Comparison of ENCODE assay signal across 1 cellular context in the genomic region with DNA sequence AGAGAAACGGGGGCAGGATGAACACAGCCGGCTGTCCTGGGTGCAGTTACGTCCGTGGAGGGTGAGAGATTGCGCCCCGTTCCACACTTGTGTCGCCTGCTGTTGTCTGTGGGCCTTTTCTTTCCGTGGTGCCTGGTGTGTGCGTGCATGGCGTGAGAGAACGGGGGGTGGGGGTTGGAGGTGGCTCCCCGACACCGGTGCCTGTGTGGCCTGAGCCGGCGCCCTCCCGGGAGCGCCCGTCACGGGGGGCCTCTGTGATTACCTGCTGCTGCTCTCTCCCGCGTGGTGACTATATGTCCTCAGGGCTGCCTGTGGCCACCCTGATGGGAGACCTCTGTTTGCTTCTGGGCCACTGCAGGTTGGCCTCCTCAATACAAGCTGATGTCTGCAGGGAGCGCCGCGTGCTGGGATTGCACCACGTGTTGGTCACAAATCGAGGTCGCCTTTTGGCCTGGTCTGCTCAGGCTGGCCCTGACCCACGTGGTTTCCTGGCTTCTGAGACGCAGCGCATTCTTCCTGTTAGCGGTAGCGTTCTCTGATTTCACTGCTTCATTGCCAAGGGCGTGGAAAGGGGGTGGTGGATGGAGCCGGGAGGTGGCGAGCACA.
TF ChIP-seq lines count a peak whose summit lies in the region.

No MANE protein-coding gene starts in this region.

TF ChIP-seq in HepG2, 621 proteins besides CTCF, POLR2A, EP300 and RAD21:
- TF ChIP-seq TSC22D2 (CRISPR knock-in tag; IDR thresholded peaks at IDR 0.05; ENCODE audit: borderline replicate concordance) (no peak), ZNF780A (CRISPR knock-in tag; IDR thresholded peaks at IDR 0.05) (no peak), POLR2AphosphoS5 (IDR thresholded peaks at IDR 0.05; ENCODE audit: low read depth, low read length) (no peak), MED13 (CRISPR knock-in tag; IDR thresholded peaks at IDR 0.05) (no peak), ZNF616 (CRISPR knock-in tag; IDR thresholded peaks at IDR 0.05; ENCODE audit: low read depth) (no peak)
- TF ChIP-seq, protein P1, sequence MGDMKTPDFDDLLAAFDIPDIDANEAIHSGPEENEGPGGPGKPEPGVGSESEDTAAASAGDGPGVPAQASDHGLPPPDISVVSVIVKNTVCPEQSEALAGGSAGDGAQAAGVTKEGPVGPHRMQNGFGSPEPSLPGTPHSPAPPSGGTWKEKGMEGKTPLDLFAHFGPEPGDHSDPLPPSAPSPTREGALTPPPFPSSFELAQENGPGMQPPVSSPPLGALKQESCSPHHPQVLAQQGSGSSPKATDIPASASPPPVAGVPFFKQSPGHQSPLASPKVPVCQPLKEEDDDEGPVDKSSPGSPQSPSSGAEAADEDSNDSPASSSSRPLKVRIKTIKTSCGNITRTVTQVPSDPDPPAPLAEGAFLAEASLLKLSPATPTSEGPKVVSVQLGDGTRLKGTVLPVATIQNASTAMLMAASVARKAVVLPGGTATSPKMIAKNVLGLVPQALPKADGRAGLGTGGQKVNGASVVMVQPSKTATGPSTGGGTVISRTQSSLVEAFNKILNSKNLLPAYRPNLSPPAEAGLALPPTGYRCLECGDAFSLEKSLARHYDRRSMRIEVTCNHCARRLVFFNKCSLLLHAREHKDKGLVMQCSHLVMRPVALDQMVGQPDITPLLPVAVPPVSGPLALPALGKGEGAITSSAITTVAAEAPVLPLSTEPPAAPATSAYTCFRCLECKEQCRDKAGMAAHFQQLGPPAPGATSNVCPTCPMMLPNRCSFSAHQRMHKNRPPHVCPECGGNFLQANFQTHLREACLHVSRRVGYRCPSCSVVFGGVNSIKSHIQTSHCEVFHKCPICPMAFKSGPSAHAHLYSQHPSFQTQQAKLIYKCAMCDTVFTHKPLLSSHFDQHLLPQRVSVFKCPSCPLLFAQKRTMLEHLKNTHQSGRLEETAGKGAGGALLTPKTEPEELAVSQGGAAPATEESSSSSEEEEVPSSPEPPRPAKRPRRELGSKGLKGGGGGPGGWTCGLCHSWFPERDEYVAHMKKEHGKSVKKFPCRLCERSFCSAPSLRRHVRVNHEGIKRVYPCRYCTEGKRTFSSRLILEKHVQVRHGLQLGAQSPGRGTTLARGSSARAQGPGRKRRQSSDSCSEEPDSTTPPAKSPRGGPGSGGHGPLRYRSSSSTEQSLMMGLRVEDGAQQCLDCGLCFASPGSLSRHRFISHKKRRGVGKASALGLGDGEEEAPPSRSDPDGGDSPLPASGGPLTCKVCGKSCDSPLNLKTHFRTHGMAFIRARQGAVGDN (CRISPR knock-in tag; IDR thresholded peaks at IDR 0.05): 0 out of 2 replicates have a peak, but pooled peaks have one; percentile 5
- TF ChIP-seq, protein P2, sequence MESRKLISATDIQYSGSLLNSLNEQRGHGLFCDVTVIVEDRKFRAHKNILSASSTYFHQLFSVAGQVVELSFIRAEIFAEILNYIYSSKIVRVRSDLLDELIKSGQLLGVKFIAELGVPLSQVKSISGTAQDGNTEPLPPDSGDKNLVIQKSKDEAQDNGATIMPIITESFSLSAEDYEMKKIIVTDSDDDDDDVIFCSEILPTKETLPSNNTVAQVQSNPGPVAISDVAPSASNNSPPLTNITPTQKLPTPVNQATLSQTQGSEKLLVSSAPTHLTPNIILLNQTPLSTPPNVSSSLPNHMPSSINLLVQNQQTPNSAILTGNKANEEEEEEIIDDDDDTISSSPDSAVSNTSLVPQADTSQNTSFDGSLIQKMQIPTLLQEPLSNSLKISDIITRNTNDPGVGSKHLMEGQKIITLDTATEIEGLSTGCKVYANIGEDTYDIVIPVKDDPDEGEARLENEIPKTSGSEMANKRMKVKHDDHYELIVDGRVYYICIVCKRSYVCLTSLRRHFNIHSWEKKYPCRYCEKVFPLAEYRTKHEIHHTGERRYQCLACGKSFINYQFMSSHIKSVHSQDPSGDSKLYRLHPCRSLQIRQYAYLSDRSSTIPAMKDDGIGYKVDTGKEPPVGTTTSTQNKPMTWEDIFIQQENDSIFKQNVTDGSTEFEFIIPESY (CRISPR knock-in tag; IDR thresholded peaks at IDR 0.05): 0 out of 2 replicates have a peak, but pooled peaks have one; percentile 10
